In genomic region chr17:5133961-5134360, GRCh38 we compare ENCODE assay signal across 2 cellular contexts. TPM values are rescaled to one million over a fixed set of nuclear protein-coding genes. Genes with fewer than 3 reads are reported as not detected.
"Had no signal": no experiment of that assay in that cellular context is flagged by ENCODE, and none has a peak within 500 bp of the region (broad histone marks: within the 10 kb centered on the region; RNA-seq: fewer than 3 reads in every experiment).

No MANE protein-coding gene starts in this region.

RNA-seq across cellular contexts. Expression of gene USP6, which starts 18.1 kb away (rescaled TPM):
- total RNA-seq: body of pancreas had no signal

RNA-seq across cellular contexts. Expression of gene ZFP3, which starts 55.7 kb away (rescaled TPM):
- total RNA-seq: astrocyte had no signal
